Comparison of ENCODE assay signal across 9 cellular contexts in the genomic region with DNA sequence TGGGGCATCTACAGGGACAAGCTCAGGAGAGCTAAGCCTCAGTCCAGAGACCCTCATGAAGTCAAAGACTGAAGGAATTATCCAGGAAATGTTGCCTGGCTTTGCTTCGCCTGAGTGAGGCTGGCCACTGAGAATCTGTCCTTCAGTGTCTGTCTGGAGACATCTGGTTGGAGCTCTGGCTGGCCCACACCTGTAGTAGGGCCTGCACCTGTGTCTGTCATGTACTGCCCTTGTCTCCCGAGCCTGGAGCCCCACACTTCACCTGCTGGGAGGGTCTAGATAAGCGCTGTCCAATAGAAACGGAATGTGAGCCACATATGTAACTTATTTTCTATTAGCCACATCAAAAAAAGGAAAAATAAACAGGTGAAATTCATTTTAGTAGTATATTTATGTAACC. TPM values are rescaled to one million over a fixed set of nuclear protein-coding genes. Genes with fewer than 3 reads are reported as not detected.
A peak's percentile ranks its signal among the peaks of the same experiment; 100 is the strongest.
DNase-seq lines count a peak whose midpoint lies in the region; ATAC-seq and TF ChIP-seq lines count a peak whose summit lies in the region.
"Had no signal": no experiment of that assay in that cellular context is flagged by ENCODE, and none has a peak within 500 bp of the region (broad histone marks: within the 10 kb centered on the region; RNA-seq: fewer than 3 reads in every experiment).

No MANE protein-coding gene starts in this region.

- H3K4me3 ChIP-seq in CD4-positive, CD25-positive, alpha-beta regulatory T cell (ENCODE audit: low read depth, low read length), result peak overlapping the region; percentile 13
- H3K4me3 ChIP-seq in esophagus (ENCODE audit: low read depth in 1 of 2, low read length in 2 of 2) (no peak overlapping the region), prostate gland (no peak overlapping the region)

- H3K36me3 ChIP-seq in CD4-positive, CD25-positive, alpha-beta regulatory T cell (ENCODE audit: control insufficient read depth, insufficient read depth, low read length), result no peaks in the 10 kb centered on the region
- H3K36me3 ChIP-seq in esophagus (ENCODE audit: control insufficient read depth in 2 of 2, insufficient read depth in 2 of 2, low read length in 1 of 2) (no peaks in the 10 kb centered on the region), prostate gland (no peaks in the 10 kb centered on the region)

- no peaks in the 10 kb centered on the region for H3K9me3 Mint-ChIP-seq in CD4-positive, CD25-positive, alpha-beta regulatory T cell

- H3K4me1 Mint-ChIP-seq in CD4-positive, CD25-positive, alpha-beta regulatory T cell, result peaks cover 18 to 92% (median 58%) of the 10 kb centered on the region in 4 donors

- no peak for TF ChIP-seq CTCF in prostate gland (IDR thresholded peaks at IDR 0.05)

- H3K9me3 ChIP-seq in CD4-positive, CD25-positive, alpha-beta regulatory T cell (ENCODE audit: control insufficient read depth in 2 of 2, low read length in 2 of 2), result no peaks in the 10 kb centered on the region
- no peaks in the 10 kb centered on the region for H3K9me3 ChIP-seq in esophagus (ENCODE audit: control insufficient read depth in 2 of 2, insufficient read depth in 1 of 2, low read depth in 1 of 2, low read length in 1 of 2)
- no peaks in the 10 kb centered on the region for H3K9me3 ChIP-seq in prostate gland

- DNase-seq in CD4-positive, CD25-positive, alpha-beta regulatory T cell, result no peak
- peak; percentile 66 for DNase-seq in RPMI8226
- no peak for DNase-seq in prostate gland (ENCODE audit: low spot score)
- no peak for DNase-seq in NCI-H345 (lab: John Stamatoyannopoulos, UW)
- DNase-seq in hypothalamus (lab: John Stamatoyannopoulos, UW), result no peak
- DNase-seq in NAMALWA (ENCODE audit: low spot score), result no peak
- DNase-seq in HuH-7 (ENCODE audit: low spot score), result no peak
- DNase-seq: DND-41 had no signal

- intact Hi-C loops in prostate gland (cut with DNase I), result no loop called here

- 56 to 77% methylated on average over 4 of the region's 4 CpGs for WGBS in esophagus, 2 donors
- 79% methylated on average over 4 of the region's 4 CpGs for WGBS in prostate gland

- H3K36me3 Mint-ChIP-seq in CD4-positive, CD25-positive, alpha-beta regulatory T cell, result no peaks in the 10 kb centered on the region

- H3K27ac ChIP-seq in CD4-positive, CD25-positive, alpha-beta regulatory T cell (ENCODE audit: insufficient read depth, low read length, poor library complexity, severe bottlenecking), result peak overlapping the region; percentile 49
- peak overlapping the region; percentile 70 to 92 for H3K27ac ChIP-seq in esophagus (ENCODE audit: low read depth in 2 of 2, low read length in 1 of 2)
- H3K27ac ChIP-seq in prostate gland, result peak overlapping the region; percentile 58 to 66

- TF ChIP-seq POLR2A in prostate gland (IDR thresholded peaks at IDR 0.05), result no peak

- H3K27me3 ChIP-seq in CD4-positive, CD25-positive, alpha-beta regulatory T cell (ENCODE audit: control insufficient read depth, insufficient read depth, low read length), result no peaks in the 10 kb centered on the region
- no peaks in the 10 kb centered on the region for H3K27me3 ChIP-seq in esophagus (ENCODE audit: control insufficient read depth in 1 of 2, insufficient read depth in 2 of 2, low read length in 2 of 2)
- no peaks in the 10 kb centered on the region for H3K27me3 ChIP-seq in prostate gland (replicated peaks; ENCODE audit: insufficient read depth)

- no peak for ATAC-seq in CD4-positive, CD25-positive, alpha-beta regulatory T cell (ENCODE audit: low read depth in 2 of 2)

- peaks cover 92% of the 10 kb centered on the region for H3K4me1 ChIP-seq in CD4-positive, CD25-positive, alpha-beta regulatory T cell (ENCODE audit: control insufficient read depth, insufficient read depth, low read length, poor library complexity, severe bottlenecking)
- H3K4me1 ChIP-seq in esophagus (ENCODE audit: control insufficient read depth in 2 of 2, insufficient read depth in 2 of 2, low read length in 1 of 2) (peaks cover 13 to 16% of the 10 kb centered on the region in 2 donors), prostate gland (replicated peaks) (peaks cover 3% of the 10 kb centered on the region)

- H3K27me3 Mint-ChIP-seq in CD4-positive, CD25-positive, alpha-beta regulatory T cell, result no peaks in the 10 kb centered on the region

- H3K27ac Mint-ChIP-seq in CD4-positive, CD25-positive, alpha-beta regulatory T cell, result peak overlapping the region; percentile 77 to 87 (median 79)

- peak overlapping the region in 2 of 4 donors; percentile 28 to 43 for H3K4me3 Mint-ChIP-seq in CD4-positive, CD25-positive, alpha-beta regulatory T cell

RNA-seq across cellular contexts. Expression of gene HDAC7, which starts 9.9 kb away (rescaled TPM):
- total RNA-seq in CD4-positive, CD25-positive, alpha-beta regulatory T cell, result 163 TPM
- polyA plus RNA-seq in CD4-positive, CD25-positive, alpha-beta regulatory T cell, result 10 to 100 TPM; 14.0 to 15.4 (median 15.3) TPM
- polyA plus RNA-seq in esophagus, result 10 to 100 TPM; 20.9 to 35.6 TPM
- total RNA-seq in prostate gland, result 10 to 100 TPM; 39.5 to 67.7 TPM

RNA-seq across cellular contexts. Expression of gene SLC48A1, which starts 56.5 kb away (rescaled TPM):
- 4.9 TPM for total RNA-seq in CD4-positive, CD25-positive, alpha-beta regulatory T cell
- polyA plus RNA-seq in CD4-positive, CD25-positive, alpha-beta regulatory T cell, result 10 to 100 TPM in 1 of 4 donors, 1 to 10 TPM in 3; 7.3 to 12.7 (median 8.7) TPM
- polyA plus RNA-seq in esophagus, result 10 to 100 TPM; 17.7 to 20.6 TPM
- 10 to 100 TPM; 39.0 to 52.5 TPM for total RNA-seq in prostate gland
